Comparison of ENCODE assay signal across 15 cellular contexts in genomic region chr5:138726848-138727247, GRCh38. TPM values are rescaled to one million over a fixed set of nuclear protein-coding genes. Genes with fewer than 3 reads are reported as not detected.
DNase-seq lines count a peak whose midpoint lies in the region; ATAC-seq and TF ChIP-seq lines count a peak whose summit lies in the region.
"Had no signal": no experiment of that assay in that cellular context is flagged by ENCODE, and none has a peak within 500 bp of the region (broad histone marks: within the 10 kb centered on the region; RNA-seq: fewer than 3 reads in every experiment).

No MANE protein-coding gene starts in this region.

- CTCF ChIA-PET in PC-9 (lab: Charles Lee), result no interaction called here

- H3K4me2 ChIP-seq in PC-9, result no peak overlapping the region

- H3K9me3 Mint-ChIP-seq in activated T-cell treated with anti-CD3 and anti-CD28 coated beads, Interleukin-2, amount 50 U/mL, for 4 hours, result no peaks in the 10 kb centered on the region
- H3K9me3 Mint-ChIP-seq in activated T-cell treated with anti-CD3 and anti-CD28 coated beads, Interleukin-2, amount 50 U/mL, for 24 hours, result no peaks in the 10 kb centered on the region
- no peaks in the 10 kb centered on the region for H3K9me3 Mint-ChIP-seq in activated T-helper 2 cell treated with anti-CD3 and anti-CD28 coated beads, Interferon-gamma antibody, Interleukin-2, Interleukin-4, amounts not matched to agents 10 μg/mL and 5 μg/mL and 100 μg/mL, durations not matched to agents 14 hours and 24 hours and 36 hours
- H3K9me3 Mint-ChIP-seq: CD8-positive, alpha-beta T cell; GM23338 had no signal

- H3K9me2 ChIP-seq in PC-9 (ENCODE audit: insufficient read depth), result no peaks in the 10 kb centered on the region

- H3K27ac ChIP-seq in PC-9, result no peak overlapping the region
- H3K27ac ChIP-seq in psoas muscle, result no peak overlapping the region

- no peak for ATAC-seq in activated T-cell treated with anti-CD3 and anti-CD28 coated beads, Interleukin-2, amount 50 U/mL, for 4 hours
- ATAC-seq in HG02885 (IDR thresholded peaks at IDR 0.05; ENCODE audit: poor library complexity, unreplicated experiment) (peak; percentile 38), psoas muscle (no peak)
- ATAC-seq: CD8-positive, alpha-beta T cell; GM23338 had no signal

- H4K20me1 ChIP-seq in PC-9 (ENCODE audit: insufficient read depth), result no peaks in the 10 kb centered on the region

- no peak overlapping the region for H3K4me3 Mint-ChIP-seq in activated T-cell treated with anti-CD3 and anti-CD28 coated beads, Interleukin-2, amount 50 U/mL, for 4 hours
- H3K4me3 Mint-ChIP-seq in activated T-cell treated with anti-CD3 and anti-CD28 coated beads, Interleukin-2, amount 50 U/mL, for 24 hours, result no peak overlapping the region
- H3K4me3 Mint-ChIP-seq in activated T-helper 2 cell treated with anti-CD3 and anti-CD28 coated beads, Interferon-gamma antibody, Interleukin-2, Interleukin-4, amounts not matched to agents 10 μg/mL and 5 μg/mL and 100 μg/mL, durations not matched to agents 14 hours and 24 hours and 36 hours (ENCODE audit: low read depth), result no peak overlapping the region
- H3K4me3 Mint-ChIP-seq: CD8-positive, alpha-beta T cell; GM23338; naive B cell had no signal

- intact Hi-C loops in activated T-helper 2 cell treated with anti-CD3 and anti-CD28 coated beads, Interferon-gamma antibody, Interleukin-2, Interleukin-4, amounts not matched to agents 10 μg/mL and 5 μg/mL and 100 μg/mL, durations not matched to agents 14 hours and 24 hours and 36 hours (cut with micrococcal nuclease), result no loop called here
- intact Hi-C loops in PC-9 (cut with micrococcal nuclease; ENCODE audit: unreplicated experiment) (no loop called here), psoas muscle (cut with DNase I) (loop anchor here (5.0 to 10.0 kb wide), 2 partner anchors 85 to 132 kb away; no protein-coding TSS in a partner anchor)

- H2AFZ ChIP-seq in PC-9, result no peak overlapping the region

- no peak overlapping the region for H3K4me3 ChIP-seq in PC-9
- H3K4me3 ChIP-seq in psoas muscle, result no peak overlapping the region
- H3K4me3 ChIP-seq: GM23338 had no signal

- peak; percentile 7 for DNase-seq in activated T-cell treated with anti-CD3 and anti-CD28 coated beads, Interleukin-2, amount 50 U/mL, for 4 hours
- no peak for DNase-seq in activated T-cell treated with anti-CD3 and anti-CD28 coated beads, Interleukin-2, amount 50 U/mL, for 24 hours
- no peak for DNase-seq in activated T-helper 2 cell treated with anti-CD3 and anti-CD28 coated beads, Interferon-gamma antibody, Interleukin-2, Interleukin-4, amounts not matched to agents 10 μg/mL and 5 μg/mL and 100 μg/mL, durations not matched to agents 14 hours and 24 hours and 36 hours (ENCODE audit: low spot score)
- peak; percentile 8 to 16 for DNase-seq in stimulated activated CD8-positive, alpha-beta memory T cell treated with anti-CD3 and anti-CD28 coated beads, Interleukin-7, amount 100 ng/mL, for 4 hours (ENCODE audit: low read depth in 2 of 2)
- no peak for DNase-seq in PC-9
- no peak for DNase-seq in psoas muscle
- DNase-seq in retina, result no peak
- DNase-seq: activated gamma-delta T cell treated with Interleukin-2 at 50 U/mL for 16 hours; CD8-positive, alpha-beta T cell; DMS79 treated with DMSO at 0.1 percent for 48 hours; hippocampal formation; naive B cell; stimulated activated naive CD4-positive, alpha-beta T cell treated with Interleukin-2 at 50 U/mL for 16 hours had no signal

- no TSS peak for BruUV-seq in PC-9 (replicated peaks; lab: Mats Ljungman, UMichigan)

- 77 to 93% (median 93%) methylated on average over 4 of the region's 4 CpGs for WGBS in psoas muscle, 3 donors

- no peak overlapping the region for H3K27ac Mint-ChIP-seq in activated T-cell treated with anti-CD3 and anti-CD28 coated beads, Interleukin-2, amount 50 U/mL, for 24 hours
- H3K27ac Mint-ChIP-seq in activated T-helper 2 cell treated with anti-CD3 and anti-CD28 coated beads, Interferon-gamma antibody, Interleukin-2, Interleukin-4, amounts not matched to agents 10 μg/mL and 5 μg/mL and 100 μg/mL, durations not matched to agents 14 hours and 24 hours and 36 hours, result peak overlapping the region; percentile 44
- H3K27ac Mint-ChIP-seq: CD8-positive, alpha-beta T cell; naive B cell had no signal

- H3K4me1 ChIP-seq in PC-9 (replicated peaks; ENCODE audit: insufficient read depth) (peaks cover 54% of the 10 kb centered on the region), psoas muscle (peaks cover 24% of the 10 kb centered on the region)

- peaks cover 29% of the 10 kb centered on the region for H3F3A ChIP-seq in PC-9 (ENCODE audit: insufficient read depth, low read depth)

- H3K27me3 Mint-ChIP-seq in activated T-cell treated with anti-CD3 and anti-CD28 coated beads, Interleukin-2, amount 50 U/mL, for 4 hours (ENCODE audit: low read depth), result peaks cover 28% of the 10 kb centered on the region
- peaks cover 47% of the 10 kb centered on the region for H3K27me3 Mint-ChIP-seq in activated T-cell treated with anti-CD3 and anti-CD28 coated beads, Interleukin-2, amount 50 U/mL, for 24 hours
- peaks cover 15% of the 10 kb centered on the region for H3K27me3 Mint-ChIP-seq in activated T-helper 2 cell treated with anti-CD3 and anti-CD28 coated beads, Interferon-gamma antibody, Interleukin-2, Interleukin-4, amounts not matched to agents 10 μg/mL and 5 μg/mL and 100 μg/mL, durations not matched to agents 14 hours and 24 hours and 36 hours (ENCODE audit: low read depth)

- H3K79me2 ChIP-seq in PC-9 (ENCODE audit: low read depth), result no peaks in the 10 kb centered on the region

- no peaks in the 10 kb centered on the region for H3K36me3 Mint-ChIP-seq in activated T-cell treated with anti-CD3 and anti-CD28 coated beads, Interleukin-2, amount 50 U/mL, for 4 hours (ENCODE audit: insufficient read depth)
- no peaks in the 10 kb centered on the region for H3K36me3 Mint-ChIP-seq in activated T-cell treated with anti-CD3 and anti-CD28 coated beads, Interleukin-2, amount 50 U/mL, for 24 hours (ENCODE audit: low read depth)
- no peaks in the 10 kb centered on the region for H3K36me3 Mint-ChIP-seq in activated T-helper 2 cell treated with anti-CD3 and anti-CD28 coated beads, Interferon-gamma antibody, Interleukin-2, Interleukin-4, amounts not matched to agents 10 μg/mL and 5 μg/mL and 100 μg/mL, durations not matched to agents 14 hours and 24 hours and 36 hours (ENCODE audit: low read depth)
- H3K36me3 Mint-ChIP-seq: CD8-positive, alpha-beta T cell; naive B cell had no signal

- H3K36me3 ChIP-seq in PC-9 (ENCODE audit: low read depth), result no peaks in the 10 kb centered on the region
- no peaks in the 10 kb centered on the region for H3K36me3 ChIP-seq in psoas muscle (ENCODE audit: insufficient read depth in 1 of 2, low read depth in 1 of 2)

- POLR2A ChIA-PET in PC-9 (lab: Charles Lee; ENCODE audit: unreplicated experiment), result no interaction called here

- peaks cover 13% of the 10 kb centered on the region for H3K4me1 Mint-ChIP-seq in activated T-cell treated with anti-CD3 and anti-CD28 coated beads, Interleukin-2, amount 50 U/mL, for 4 hours (ENCODE audit: low read depth)
- peaks cover 25% of the 10 kb centered on the region for H3K4me1 Mint-ChIP-seq in activated T-cell treated with anti-CD3 and anti-CD28 coated beads, Interleukin-2, amount 50 U/mL, for 24 hours (ENCODE audit: low read depth)
- H3K4me1 Mint-ChIP-seq in activated T-helper 2 cell treated with anti-CD3 and anti-CD28 coated beads, Interferon-gamma antibody, Interleukin-2, Interleukin-4, amounts not matched to agents 10 μg/mL and 5 μg/mL and 100 μg/mL, durations not matched to agents 14 hours and 24 hours and 36 hours (ENCODE audit: low read depth), result peaks cover 26% of the 10 kb centered on the region

- H3K27me3 ChIP-seq in PC-9 (ENCODE audit: insufficient read depth, low read depth), result no peaks in the 10 kb centered on the region
- no peaks in the 10 kb centered on the region for H3K27me3 ChIP-seq in psoas muscle (ENCODE audit: insufficient read depth in 3 of 3, low read length in 2 of 3)

- TF ChIP-seq CTCF in PC-9 (conservative IDR thresholded peaks at IDR 0.05) (no peak), psoas muscle (IDR thresholded peaks at IDR 0.05) (no peak)

- H3K9me3 ChIP-seq in PC-9 (ENCODE audit: insufficient read depth, low read depth) (no peaks in the 10 kb centered on the region), psoas muscle (no peaks in the 10 kb centered on the region)

RNA-seq across cellular contexts. Expression of gene CTNNA1, which starts 26.4 kb away (rescaled TPM):
- 10 to 100 TPM; 27.0 to 40.3 (median 32.2) TPM for total RNA-seq in activated T-cell treated with anti-CD3 and anti-CD28 coated beads, Interleukin-2, amount 50 U/mL, for 4 hours
- 272 and 298 TPM in 2 replicates for total RNA-seq in activated T-helper 2 cell treated with anti-CD3 and anti-CD28 coated beads, Interferon-gamma antibody, Interleukin-2, Interleukin-4, amounts not matched to agents 10 μg/mL and 5 μg/mL and 100 μg/mL, durations not matched to agents 14 hours and 24 hours and 36 hours
- total RNA-seq in PC-9 (2021), result 91.7 and 94.0 TPM in 2 replicates
- total RNA-seq in psoas muscle, result 100 to 1,000 TPM in 3 of 4 donors, 10 to 100 TPM in 1; 99.3 to 162 (median 129) TPM
- polyA plus RNA-seq in psoas muscle, result 10 to 100 TPM; 58.8 to 74.8 (median 59.7) TPM

Comparison
In these comparisons a context has a peak if more than half of its experiments do, and no peak if none do; other contexts are left out.
1. DNase-seq: peak in activated T-cell treated with anti-CD3 and anti-CD28 coated beads, Interleukin-2, amount 50 U/mL, for 4 hours (single experiment) and stimulated activated CD8-positive, alpha-beta memory T cell treated with anti-CD3 and anti-CD28 coated beads, Interleukin-7, amount 100 ng/mL, for 4 hours (2 of 2); none in activated T-cell treated with anti-CD3 and anti-CD28 coated beads, Interleukin-2, amount 50 U/mL, for 24 hours (single experiment), activated T-helper 2 cell treated with anti-CD3 and anti-CD28 coated beads, Interferon-gamma antibody, Interleukin-2, Interleukin-4, amounts not matched to agents 10 μg/mL and 5 μg/mL and 100 μg/mL, durations not matched to agents 14 hours and 24 hours and 36 hours (single experiment), PC-9 (0 of 2), psoas muscle (0 of 2) and retina (single experiment).
2. intact Hi-C loops: an anchor here in psoas muscle (5.0 to 10.0 kb wide); none called in activated T-helper 2 cell treated with anti-CD3 and anti-CD28 coated beads, Interferon-gamma antibody, Interleukin-2, Interleukin-4, amounts not matched to agents 10 μg/mL and 5 μg/mL and 100 μg/mL, durations not matched to agents 14 hours and 24 hours and 36 hours and PC-9.